ENCODE assay signal across 20 cellular contexts in genomic region chr11:113385749-113386148, GRCh38. TPM values are rescaled to one million over a fixed set of nuclear protein-coding genes. Genes with fewer than 3 reads are reported as not detected.
"Had no signal": no experiment of that assay in that cellular context is flagged by ENCODE, and none has a peak within 500 bp of the region (broad histone marks: within the 10 kb centered on the region; RNA-seq: fewer than 3 reads in every experiment).

No MANE protein-coding gene starts in this region.

- H3K27me3 ChIP-seq: testis had no signal

- H3K4me1 ChIP-seq: testis had no signal

- H3K9me3 ChIP-seq: testis had no signal

- H3K27ac ChIP-seq: testis, WERI-Rb-1 had no signal

- DNase-seq: activated CD4-positive, alpha-beta T cell treated with anti-CD3 and anti-CD28 coated beads for 1 hour; activated CD8-positive, alpha-beta memory T cell treated with anti-CD3 and anti-CD28 coated beads for 24 hours; activated CD8-positive, alpha-beta memory T cell treated with anti-CD3 and anti-CD28 coated beads, Interleukin-2, amount 50 U/mL, for 48 hours; activated effector memory CD4-positive, alpha-beta T cell treated with Interleukin-2 at 50 U/mL for 16 hours; activated naive CD4-positive, alpha-beta T cell treated with anti-CD3 and anti-CD28 coated beads, Interleukin-2, amount 50 U/mL, for 16 hours; activated T-cell treated with anti-CD3 and anti-CD28 coated beads, Interleukin-2, amount 50 U/mL, for 48 hours; aorta; cerebellar nuclear complex; effector memory CD8-positive, alpha-beta T cell; foreskin melanocyte; glutamatergic neuron; hippocampal formation; islet precursor cell; occipital lobe; stimulated activated naive CD8-positive, alpha-beta T cell treated with anti-CD3 and anti-CD28 coated beads, Interleukin-15, amount 100 ng/mL, for 72 hours; testis; WERI-Rb-1 had no signal

- H3K4me3 ChIP-seq: testis had no signal

- ATAC-seq: effector memory CD8-positive, alpha-beta T cell; stimulated activated naive CD8-positive, alpha-beta T cell treated with anti-CD3 and anti-CD28 coated beads, Interleukin-15, amount 100 ng/mL, for 72 hours had no signal

- H3K36me3 ChIP-seq: WERI-Rb-1 had no signal

RNA-seq across cellular contexts. Expression of gene ANKK1, which starts 1.8 kb away (rescaled TPM):
- total RNA-seq: dermis microvascular lymphatic vessel endothelial cell; occipital lobe; T-helper 2 cell treated with Interferon-gamma antibody and Interleukin-4, amounts not matched to agents 100 ng/mL and 5 ng/mL, for 36 hours had no signal
- polyA plus RNA-seq: neural cell had no signal
